In the genomic region with DNA sequence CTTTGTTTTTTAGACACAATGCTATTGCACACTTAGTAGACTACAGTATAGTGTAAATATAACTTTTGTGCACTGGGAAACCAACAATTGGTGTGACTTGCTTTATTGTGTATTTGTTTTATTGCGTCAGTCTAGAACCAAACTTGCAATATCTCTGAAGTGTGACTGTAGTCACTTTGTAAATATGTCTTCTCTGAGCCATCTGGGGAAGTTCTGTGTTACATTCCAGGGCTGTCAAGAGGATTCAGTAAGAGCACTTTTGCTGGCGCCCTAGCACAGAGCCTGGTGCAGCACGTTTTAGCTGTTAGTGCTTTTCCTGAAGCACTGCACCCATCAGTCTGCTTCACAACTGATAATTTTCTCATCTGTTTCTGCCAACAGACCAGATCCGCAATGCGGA, we compare ENCODE assay signal across 15 cellular contexts.
DNase-seq lines count a peak whose midpoint lies in the region; ATAC-seq and TF ChIP-seq lines count a peak whose summit lies in the region.
"Had no signal": no experiment of that assay in that cellular context is flagged by ENCODE, and none has a peak within 500 bp of the region (broad histone marks: within the 10 kb centered on the region; RNA-seq: fewer than 3 reads in every experiment).

No MANE protein-coding gene starts in this region.

- TF ChIP-seq CTCF in AG10803 (conservative IDR thresholded peaks at IDR 0.05; ENCODE audit: low read length) (no peak), fibroblast of villous mesenchyme (IDR thresholded peaks at IDR 0.05; ENCODE audit: insufficient read depth, low read depth, low read length) (no peak)

- H3K4me3 ChIP-seq in AG10803 (ENCODE audit: low read length), result no peak overlapping the region
- no peak overlapping the region for H3K4me3 ChIP-seq in fibroblast of villous mesenchyme (ENCODE audit: low read depth, low read length)
- H3K4me3 ChIP-seq: colonic mucosa had no signal

- ATAC-seq in GM21576 (IDR thresholded peaks at IDR 0.05; ENCODE audit: unreplicated experiment), result no peak
- ATAC-seq: activated naive CD8-positive, alpha-beta T cell treated with anti-CD3 and anti-CD28 coated beads, Interleukin-2, amount 50 U/mL, for 24 hours; sciatic nerve had no signal

- DNase-seq in AG10803 (ENCODE audit: low read depth) (peak; percentile 89), HuH-7.5 (ENCODE audit: low spot score) (peak; percentile 39), fibroblast of villous mesenchyme (ENCODE audit: low read depth) (peak; percentile 88), mucosa of gallbladder (ENCODE audit: low spot score) (peak; percentile 31), Kasumi-1 (lab: John Stamatoyannopoulos, UW) (no peak), NCI-H2081 treated with DMSO at 0.1 percent for 48 hours (lab: John Stamatoyannopoulos, UW) (no peak), cerebellum (ENCODE audit: low spot score) (no peak)
- DNase-seq: activated CD4-positive, alpha-beta T cell treated with anti-CD3 and anti-CD28 coated beads, Interleukin-2, amount 50 U/mL, for 48 hours; activated naive CD8-positive, alpha-beta T cell treated with anti-CD3 and anti-CD28 coated beads, Interleukin-2, amount 50 U/mL, for 24 hours; BE2C; colonic mucosa; DMS 273 treated with DMSO at 0.1 percent for 48 hours; NCI-H1092 had no signal

Comparison
In these comparisons a context has a peak if more than half of its experiments do, and no peak if none do; other contexts are left out.
1. DNase-seq: peak in AG10803 (single experiment), HuH-7.5 (single experiment), fibroblast of villous mesenchyme (single experiment) and mucosa of gallbladder (single experiment); none in Kasumi-1 (0 of 2), NCI-H2081 treated with DMSO at 0.1 percent for 48 hours (single experiment) and cerebellum (single experiment).